Comparison of ENCODE assay signal across 8 cellular contexts in genomic region chr1:92298213-92298572, GRCh38. TPM values are rescaled to one million over a fixed set of nuclear protein-coding genes. Genes with fewer than 3 reads are reported as not detected.
DNase-seq lines count a peak whose midpoint lies in the region; ATAC-seq and TF ChIP-seq lines count a peak whose summit lies in the region.

No MANE protein-coding gene starts in this region.

- no peaks in the 10 kb centered on the region for H3K27me3 Mint-ChIP-seq in activated CD4-positive, alpha-beta T cell treated with anti-CD3 and anti-CD28 coated beads, Interleukin-2, amount 10 ng/mL, durations not matched to agents 24 days and 14 days
- H3K27me3 Mint-ChIP-seq in activated CD8-positive, alpha-beta T cell treated with anti-CD3 and anti-CD28 coated beads for 36 hours, result no peaks in the 10 kb centered on the region

- peak overlapping the region; percentile 91 for H3K27ac ChIP-seq in substantia nigra (ENCODE audit: low read depth, low read length, poor library complexity, severe bottlenecking)

- intact Hi-C loops in activated CD4-positive, alpha-beta T cell treated with anti-CD3 and anti-CD28 coated beads, Interleukin-2, amount 10 ng/mL, durations not matched to agents 24 days and 14 days (cut with micrococcal nuclease), result loop anchor here (1.0 to 10.0 kb wide), 4 partner anchors 213 to 796 kb away; partner anchors contain the start of genes BTBD8, CDC7 and RPL5
- intact Hi-C loops in activated CD8-positive, alpha-beta T cell treated with anti-CD3 and anti-CD28 coated beads for 36 hours (cut with micrococcal nuclease), result loop anchor here (10.0 kb wide), 1 partner anchor 293 kb away; no protein-coding TSS in a partner anchor

- CTCF ChIA-PET in activated CD8-positive, alpha-beta T cell treated with anti-CD3 and anti-CD28 coated beads for 36 hours (lab: Charles Lee), result interaction anchor here (0.6 to 1.2 kb wide), 8 partner anchors 10 to 305 kb away, joined by 3 to 7 read pairs (median 3); no protein-coding TSS in a partner anchor

- no peak for DNase-seq in activated CD4-positive, alpha-beta T cell treated with anti-CD3 and anti-CD28 coated beads, Interleukin-2, amount 10 ng/mL, durations not matched to agents 24 days and 14 days
- no peak for DNase-seq in activated CD4-positive, alpha-beta T cell treated with anti-CD3 and anti-CD28 coated beads for 1 hour
- DNase-seq in activated CD8-positive, alpha-beta T cell treated with anti-CD3 and anti-CD28 coated beads for 36 hours, result no peak
- no peak for DNase-seq in substantia nigra (lab: John Stamatoyannopoulos, UW)
- no peak for DNase-seq in NCI-H446 treated with DMSO at 0.1 percent for 48 hours (lab: John Stamatoyannopoulos, UW)
- DNase-seq in NCI-H510A (lab: John Stamatoyannopoulos, UW), result no peak
- DNase-seq in CD1c-positive myeloid dendritic cell (ENCODE audit: extremely low spot score), result no peak

- POLR2A ChIA-PET in activated CD8-positive, alpha-beta T cell treated with anti-CD3 and anti-CD28 coated beads for 36 hours (lab: Charles Lee), result interaction anchor here (0.6 to 1.7 kb wide), 5 partner anchors 20 to 240 kb away, joined by 3 to 7 read pairs (median 3); no protein-coding TSS in a partner anchor

- peak overlapping the region; percentile 96 for H3K4me3 ChIP-seq in iPS-18c (ENCODE audit: insufficient read depth, low read depth, low read length)

- TF ChIP-seq CTCF in activated CD8-positive, alpha-beta T cell treated with anti-CD3 and anti-CD28 coated beads for 36 hours (IDR thresholded peaks at IDR 0.05), result peak; percentile 53

- H3K9me3 ChIP-seq in iPS-18c (ENCODE audit: control insufficient read depth, insufficient read depth, low read length), result no peaks in the 10 kb centered on the region

- H3K4me3 Mint-ChIP-seq in activated CD4-positive, alpha-beta T cell treated with anti-CD3 and anti-CD28 coated beads, Interleukin-2, amount 10 ng/mL, durations not matched to agents 24 days and 14 days, result peak overlapping the region; percentile 99
- peak overlapping the region; percentile 84 for H3K4me3 Mint-ChIP-seq in activated CD8-positive, alpha-beta T cell treated with anti-CD3 and anti-CD28 coated beads for 36 hours

- peaks cover 8% of the 10 kb centered on the region for H3K9me3 Mint-ChIP-seq in activated CD4-positive, alpha-beta T cell treated with anti-CD3 and anti-CD28 coated beads, Interleukin-2, amount 10 ng/mL, durations not matched to agents 24 days and 14 days
- H3K9me3 Mint-ChIP-seq in activated CD8-positive, alpha-beta T cell treated with anti-CD3 and anti-CD28 coated beads for 36 hours, result no peaks in the 10 kb centered on the region

- ATAC-seq in activated CD8-positive, alpha-beta T cell treated with anti-CD3 and anti-CD28 coated beads for 36 hours, result no peak

- peaks cover 44% of the 10 kb centered on the region for H3K36me3 Mint-ChIP-seq in activated CD4-positive, alpha-beta T cell treated with anti-CD3 and anti-CD28 coated beads, Interleukin-2, amount 10 ng/mL, durations not matched to agents 24 days and 14 days (ENCODE audit: low read depth)
- peaks cover 43% of the 10 kb centered on the region for H3K36me3 Mint-ChIP-seq in activated CD8-positive, alpha-beta T cell treated with anti-CD3 and anti-CD28 coated beads for 36 hours (ENCODE audit: low read depth)

- H3K27ac Mint-ChIP-seq in activated CD4-positive, alpha-beta T cell treated with anti-CD3 and anti-CD28 coated beads, Interleukin-2, amount 10 ng/mL, durations not matched to agents 24 days and 14 days, result peak overlapping the region; percentile 99
- peak overlapping the region; percentile 98 for H3K27ac Mint-ChIP-seq in activated CD8-positive, alpha-beta T cell treated with anti-CD3 and anti-CD28 coated beads for 36 hours

- H3K4me1 Mint-ChIP-seq in activated CD4-positive, alpha-beta T cell treated with anti-CD3 and anti-CD28 coated beads, Interleukin-2, amount 10 ng/mL, durations not matched to agents 24 days and 14 days, result peaks cover 43% of the 10 kb centered on the region
- H3K4me1 Mint-ChIP-seq in activated CD8-positive, alpha-beta T cell treated with anti-CD3 and anti-CD28 coated beads for 36 hours (ENCODE audit: low read depth), result peaks cover 33% of the 10 kb centered on the region

RNA-seq across cellular contexts. Expression of gene GLMN, which starts 0.6 kb away (rescaled TPM):
- 24.2 and 28.5 TPM in 2 replicates for total RNA-seq in activated CD4-positive, alpha-beta T cell treated with anti-CD3 and anti-CD28 coated beads, Interleukin-2, amount 10 ng/mL, durations not matched to agents 24 days and 14 days
- 10 to 100 TPM; 16.8 TPM for total RNA-seq in activated CD8-positive, alpha-beta T cell treated with anti-CD3 and anti-CD28 coated beads for 36 hours

RNA-seq across cellular contexts. Expression of gene RPAP2, which starts 0.7 kb away (rescaled TPM):
- 39.4 and 46.8 TPM in 2 replicates for total RNA-seq in activated CD4-positive, alpha-beta T cell treated with anti-CD3 and anti-CD28 coated beads, Interleukin-2, amount 10 ng/mL, durations not matched to agents 24 days and 14 days
- total RNA-seq in activated CD8-positive, alpha-beta T cell treated with anti-CD3 and anti-CD28 coated beads for 36 hours, result 10 to 100 TPM; 31.5 to 32.2 TPM
